Comparison of ENCODE assay signal across 8 cellular contexts in the genomic region with DNA sequence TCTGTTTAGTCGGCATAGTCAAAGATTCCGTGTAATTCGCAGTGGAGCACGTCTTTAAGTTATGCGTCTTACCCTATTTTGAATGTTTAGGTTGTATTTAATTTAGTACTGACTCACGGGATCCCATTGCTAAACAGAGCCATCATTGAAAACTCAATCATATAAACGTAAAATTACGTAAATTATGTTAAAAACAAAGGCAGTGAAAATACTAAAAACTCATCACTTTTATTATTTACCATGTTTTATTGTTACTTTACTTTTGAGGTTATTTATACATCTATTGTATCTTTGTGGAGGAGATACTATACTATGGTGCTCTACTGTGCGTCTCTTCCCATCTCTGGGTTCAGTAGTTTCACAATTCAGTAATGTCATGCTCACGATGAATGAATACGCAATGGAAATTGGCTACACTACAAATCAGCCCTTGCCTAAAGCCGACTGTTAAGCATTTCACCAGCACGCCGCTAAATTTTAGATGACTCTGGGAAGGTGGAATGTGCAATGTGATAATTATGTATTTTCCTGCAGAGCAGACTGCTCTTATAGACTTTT. TPM values are rescaled to one million over a fixed set of nuclear protein-coding genes. Genes with fewer than 3 reads are reported as not detected.
A peak's percentile ranks its signal among the peaks of the same experiment; 100 is the strongest.
DNase-seq lines count a peak whose midpoint lies in the region; ATAC-seq, FAIRE-seq and TF ChIP-seq lines count a peak whose summit lies in the region.

No MANE protein-coding gene starts in this region.

- peak overlapping the region; percentile 92 for H3K4me2 ChIP-seq in OCI-LY3 (ENCODE audit: low read length)

- intact Hi-C loops in left colon (cut with DNase I, micrococcal nuclease): no loop called here

- H3K36me3 ChIP-seq in OCI-LY3 (replicated peaks; ENCODE audit: low read depth, low read length) (no peaks in the 10 kb centered on the region), stomach smooth muscle (ENCODE audit: control insufficient read depth in 2 of 2, insufficient read depth in 2 of 2, low read length in 2 of 2) (no peaks in the 10 kb centered on the region)

- H2AFZ ChIP-seq in OCI-LY3 (ENCODE audit: low read depth, low read length): peak overlapping the region; percentile 78

- peak overlapping the region; percentile 97 for H3K4me3 ChIP-seq in OCI-LY3 (ENCODE audit: low read length)
- peak overlapping the region; percentile 80 to 88 for H3K4me3 ChIP-seq in stomach smooth muscle (ENCODE audit: low read length in 2 of 2)

- DNase-seq in AG09319 (ENCODE audit: extremely low read depth, low read depth) (peak; percentile 29), GM12891 (ENCODE audit: insufficient read length, low spot score) (no peak), left colon (no peak), OCI-M2 (lab: John Stamatoyannopoulos, UW; ENCODE audit: unreplicated experiment) (no peak)
- DNase-seq in central memory CD4-positive, alpha-beta T cell: peak; percentile 7
- DNase-seq in activated effector memory CD4-positive, alpha-beta T cell treated with anti-CD3 and anti-CD28 coated beads, Interleukin-2, amount 50 U/mL, for 16 hours: no peak

- H3K79me2 ChIP-seq in OCI-LY3 (ENCODE audit: low read length): peaks cover 40% of the 10 kb centered on the region

- H3K9me3 ChIP-seq in OCI-LY3 (ENCODE audit: insufficient read depth, low read length) (no peaks in the 10 kb centered on the region), stomach smooth muscle (ENCODE audit: control insufficient read depth in 2 of 2, low read length in 2 of 2) (no peaks in the 10 kb centered on the region)

- no peaks in the 10 kb centered on the region for H4K20me1 ChIP-seq in OCI-LY3 (ENCODE audit: insufficient read depth, low read length)

- H3K27ac ChIP-seq in OCI-LY3 (ENCODE audit: low read length) (peak overlapping the region; percentile 84), stomach smooth muscle (ENCODE audit: low read length) (peak overlapping the region; percentile 94)

- H3K4me1 ChIP-seq in OCI-LY3 (ENCODE audit: low read length) (peaks cover 8% of the 10 kb centered on the region), stomach smooth muscle (ENCODE audit: control insufficient read depth, insufficient read depth, low read length) (peaks cover 10% of the 10 kb centered on the region)

- H3K9ac ChIP-seq in OCI-LY3 (ENCODE audit: low read length) (peak overlapping the region; percentile 95), stomach smooth muscle (ENCODE audit: low read length in 2 of 2) (peak overlapping the region; percentile 89 to 98)

- H3K27me3 ChIP-seq in OCI-LY3 (ENCODE audit: low read depth, low read length): no peaks in the 10 kb centered on the region
- H3K27me3 ChIP-seq in stomach smooth muscle (ENCODE audit: control insufficient read depth in 1 of 2, insufficient read depth in 2 of 2, low read length in 2 of 2): no peaks in the 10 kb centered on the region

- peak; percentile 15 for ATAC-seq in left colon

- peak; percentile 60 for FAIRE-seq in GM12891 (lab: Jason Lieb, UNC)

- no peak for TF ChIP-seq POLR2A in GM12891 (IDR thresholded peaks at IDR 0.05; ENCODE audit: low read depth, low read length)

- TF ChIP-seq CTCF in AG09319 (IDR thresholded peaks at IDR 0.05; ENCODE audit: low read depth, low read length) (no peak), OCI-LY3 (IDR thresholded peaks at IDR 0.05; ENCODE audit: low read depth, low read length) (no peak)

TF ChIP-seq in GM12891, 5 proteins besides CTCF, POLR2A, EP300 and RAD21:
- no peak for TF ChIP-seq POU2F2 (IDR thresholded peaks at IDR 0.05; ENCODE audit: low read depth, low read length)
- TF ChIP-seq PAX5 (IDR thresholded peaks at IDR 0.05; ENCODE audit: insufficient read depth, low read length, severe bottlenecking): no peak
- TF ChIP-seq SPI1 (IDR thresholded peaks at IDR 0.05; ENCODE audit: low read depth, low read length): no peak
- TF ChIP-seq TAF1 (IDR thresholded peaks at IDR 0.05; ENCODE audit: low read depth, low read length): no peak
- TF ChIP-seq POLR2AphosphoS5 (IDR thresholded peaks at IDR 0.05; ENCODE audit: low read depth, low read length): no peak

RNA-seq across cellular contexts. Expression of gene FUNDC2, which starts 0.9 kb away (rescaled TPM):
- 104 TPM for polyA plus RNA-seq in GM12891 (2012; ENCODE audit: low read depth, missing spikeins)
- 10 to 100 TPM; 41.1 to 53.9 TPM for total RNA-seq in left colon

RNA-seq across cellular contexts. Expression of gene F8, which starts 5.1 kb away (rescaled TPM):
- polyA plus RNA-seq in GM12891 (2012; ENCODE audit: low read depth, missing spikeins): 5.9 TPM
- 1 to 10 TPM; 2.1 to 4.5 TPM for total RNA-seq in left colon

RNA-seq across cellular contexts. Expression of gene CMC4, which starts 43.3 kb away (rescaled TPM):
- 18.6 TPM for polyA plus RNA-seq in GM12891 (2012; ENCODE audit: low read depth, missing spikeins)
- 1 to 10 TPM; 3.5 to 4.0 TPM for total RNA-seq in left colon

RNA-seq across cellular contexts. Expression of gene MTCP1, which starts 43.3 kb away (rescaled TPM):
- polyA plus RNA-seq in GM12891 (2012; ENCODE audit: low read depth, missing spikeins): 33.6 TPM
- total RNA-seq in left colon: 10 to 100 TPM; 11.9 to 13.9 TPM

RNA-seq across cellular contexts. Expression of gene BRCC3, which starts 43.7 kb away (rescaled TPM):
- polyA plus RNA-seq in GM12891 (2012; ENCODE audit: low read depth, missing spikeins): 17.1 TPM
- total RNA-seq in left colon: 10 to 100 TPM; 37.9 to 42.0 TPM

Comparison
In these comparisons a context has a peak if more than half of its experiments do, and no peak if none do; other contexts are left out.
1. DNase-seq: peak in AG09319 (single experiment) and central memory CD4-positive, alpha-beta T cell (single experiment); none in GM12891 (single experiment), left colon (0 of 2), activated effector memory CD4-positive, alpha-beta T cell treated with anti-CD3 and anti-CD28 coated beads, Interleukin-2, amount 50 U/mL, for 16 hours (single experiment) and OCI-M2 (single experiment).